Comparison of ENCODE assay signal across 1 cellular context in genomic region chr7:138979226-138979979, GRCh38.
TF ChIP-seq lines count a peak whose summit lies in the region.

No MANE protein-coding gene starts in this region.

TF ChIP-seq in IMR-90, 13 proteins besides CTCF, POLR2A, EP300 and RAD21 (continued from another document):
- TF ChIP-seq ELK1 (IDR thresholded peaks at IDR 0.05; ENCODE audit: borderline replicate concordance, low read depth, low read length) (no peak), MAFK (IDR thresholded peaks at IDR 0.05; ENCODE audit: low read depth, low read length) (no peak), RFX5 (IDR thresholded peaks at IDR 0.05; ENCODE audit: low read depth, low read length) (no peak), SMC3 (IDR thresholded peaks at IDR 0.05; ENCODE audit: low read depth, low read length) (no peak), CEBPB (IDR thresholded peaks at IDR 0.05; ENCODE audit: low read depth, low read length) (no peak), MXI1 (IDR thresholded peaks at IDR 0.05; ENCODE audit: borderline replicate concordance, low read depth, low read length) (no peak), MAZ (IDR thresholded peaks at IDR 0.05; ENCODE audit: borderline replicate concordance, low read depth, low read length) (no peak), USF2 (IDR thresholded peaks at IDR 0.05; ENCODE audit: low read depth, low read length) (no peak), BHLHE40 (IDR thresholded peaks at IDR 0.05; ENCODE audit: low read depth, low read length) (no peak)
